ENCODE assay signal across 1 cellular context in genomic region chr2:128321784-128322650, GRCh38.
TF ChIP-seq lines count a peak whose summit lies in the region.

No MANE protein-coding gene starts in this region.

TF ChIP-seq in HepG2, 621 proteins besides CTCF, POLR2A, EP300 and RAD21 (continued from another document and continues in another):
- TF ChIP-seq NCOR1 (IDR thresholded peaks at IDR 0.05; ENCODE audit: borderline replicate concordance, low read length) = no peak
- TF ChIP-seq ZFP90 (CRISPR knock-in tag; IDR thresholded peaks at IDR 0.05; ENCODE audit: borderline replicate concordance) = no peak
- TF ChIP-seq MXI1 (IDR thresholded peaks at IDR 0.05; ENCODE audit: borderline replicate concordance, low read depth, low read length) = peak; percentile 76; the same call in 1 of the 3 replicates
- TF ChIP-seq THAP11 (CRISPR knock-in tag; IDR thresholded peaks at IDR 0.05) = peak; percentile 74
- TF ChIP-seq GRHL1 (CRISPR knock-in tag; conservative IDR thresholded peaks at IDR 0.05) = no peak
- no peak for TF ChIP-seq SCMH1 (CRISPR knock-in tag; IDR thresholded peaks at IDR 0.05; ENCODE audit: borderline replicate concordance)
- peak; percentile 55; the same call in 1 of the 2 replicates for TF ChIP-seq ZSCAN21 (CRISPR knock-in tag; IDR thresholded peaks at IDR 0.05; ENCODE audit: borderline replicate concordance)
- no peak for TF ChIP-seq ZNF709 (CRISPR knock-in tag; IDR thresholded peaks at IDR 0.05)
- TF ChIP-seq ZBTB7B (CRISPR knock-in tag; IDR thresholded peaks at IDR 0.05) = peak; percentile 74
- no peak for TF ChIP-seq CREM (IDR thresholded peaks at IDR 0.05)
- TF ChIP-seq CREM (CRISPR knock-in tag; IDR thresholded peaks at IDR 0.05) = no peak
- no peak for TF ChIP-seq IRF1 (CRISPR knock-in tag; IDR thresholded peaks at IDR 0.05; ENCODE audit: low read depth)
- TF ChIP-seq RXRB (CRISPR knock-in tag; IDR thresholded peaks at IDR 0.05; ENCODE audit: borderline replicate concordance) = peak; percentile 42; the same call in 1 of the 2 replicates
- no peak; the same call in 1 of the 2 replicates for TF ChIP-seq ZBTB26 (CRISPR knock-in tag; IDR thresholded peaks at IDR 0.05; ENCODE audit: borderline replicate concordance)
- no peak for TF ChIP-seq NR2F6 (IDR thresholded peaks at IDR 0.05)
- 0 out of 2 replicates have a peak, but pooled peaks have one; percentile 2 for TF ChIP-seq NR2F6 (CRISPR knock-in tag; IDR thresholded peaks at IDR 0.05)
- 0 out of 2 replicates have a peak, but pooled peaks have one; percentile 19 for TF ChIP-seq ZNF703 (CRISPR knock-in tag; IDR thresholded peaks at IDR 0.05; ENCODE audit: borderline replicate concordance)
- TF ChIP-seq NFYC (CRISPR knock-in tag; IDR thresholded peaks at IDR 0.05) = no peak
- 0 out of 2 replicates have a peak, but pooled peaks have one; percentile 5 for TF ChIP-seq ZNF704 (CRISPR knock-in tag; IDR thresholded peaks at IDR 0.05; ENCODE audit: borderline replicate concordance)
- TF ChIP-seq SIN3B (IDR thresholded peaks at IDR 0.05; ENCODE audit: low read length) = no peak; the same call in 1 of the 2 replicates
- TF ChIP-seq PATZ1 (CRISPR knock-in tag; IDR thresholded peaks at IDR 0.05) = peak; percentile 89
- no peak for TF ChIP-seq CERS6 (CRISPR knock-in tag; IDR thresholded peaks at IDR 0.05)
- TF ChIP-seq MIER3 (CRISPR knock-in tag; IDR thresholded peaks at IDR 0.05; ENCODE audit: borderline replicate concordance) = peak; percentile 37; the same call in 1 of the 2 replicates
- TF ChIP-seq ZNF580 (CRISPR knock-in tag; IDR thresholded peaks at IDR 0.05; ENCODE audit: borderline replicate concordance, low read depth) = no peak
- no peak for TF ChIP-seq ZFAT (CRISPR knock-in tag; conservative IDR thresholded peaks at IDR 0.05)
- TF ChIP-seq POLR2AphosphoS5 (IDR thresholded peaks at IDR 0.05; ENCODE audit: low read depth, low read length) = peak; percentile 85
- no peak for TF ChIP-seq ZNF7 (CRISPR knock-in tag; IDR thresholded peaks at IDR 0.05)
- TF ChIP-seq SMARCE1 (IDR thresholded peaks at IDR 0.05; ENCODE audit: borderline replicate concordance) = no peak
- TF ChIP-seq THAP9 (CRISPR knock-in tag; IDR thresholded peaks at IDR 0.05; ENCODE audit: borderline replicate concordance) = no peak
- peak; percentile 83 for TF ChIP-seq STAG1 (CRISPR knock-in tag; IDR thresholded peaks at IDR 0.05)
- no peak for TF ChIP-seq JARID2 (CRISPR knock-in tag; IDR thresholded peaks at IDR 0.05; ENCODE audit: insufficient replicate concordance)
- no peak for TF ChIP-seq ADNP (CRISPR knock-in tag; IDR thresholded peaks at IDR 0.05)
- no peak; the same call in 1 of the 2 replicates for TF ChIP-seq CBFB (CRISPR knock-in tag; IDR thresholded peaks at IDR 0.05)
- TF ChIP-seq MBD4 (IDR thresholded peaks at IDR 0.05; ENCODE audit: borderline replicate concordance, low read length) = no peak
- TF ChIP-seq ZNF510 (CRISPR knock-in tag; IDR thresholded peaks at IDR 0.05; ENCODE audit: low read depth) = no peak
- no peak for TF ChIP-seq ZNF720 (CRISPR knock-in tag; IDR thresholded peaks at IDR 0.05)
- TF ChIP-seq RBM22 (optimal IDR thresholded peaks at IDR 0.05; ENCODE audit: low read length) = no peak
- TF ChIP-seq KDM4B (CRISPR knock-in tag; IDR thresholded peaks at IDR 0.05) = no peak
- TF ChIP-seq ZMAT5 (CRISPR knock-in tag; IDR thresholded peaks at IDR 0.05; ENCODE audit: borderline replicate concordance, low read depth) = no peak
- TF ChIP-seq AGO2 (optimal IDR thresholded peaks at IDR 0.05; ENCODE audit: low read depth, low read length) = peak; percentile 83
- TF ChIP-seq MAFF (IDR thresholded peaks at IDR 0.05; ENCODE audit: low read depth, low read length) = peak; percentile 33; the same call in 1 of the 2 replicates
- 0 out of 2 replicates have a peak, but pooled peaks have one; percentile 32 for TF ChIP-seq ZSCAN9 (CRISPR knock-in tag; IDR thresholded peaks at IDR 0.05; ENCODE audit: borderline replicate concordance)
- peak; percentile 70; the same call in 1 of the 2 replicates for TF ChIP-seq HNF4G (IDR thresholded peaks at IDR 0.05; ENCODE audit: borderline replicate concordance, low read depth, low read length)
- no peak; the same call in 1 of the 2 replicates for TF ChIP-seq HNF4G (CRISPR knock-in tag; IDR thresholded peaks at IDR 0.05; ENCODE audit: borderline replicate concordance, low read depth)
- TF ChIP-seq LRRFIP1 (CRISPR knock-in tag; conservative IDR thresholded peaks at IDR 0.05) = no peak
- no peak for TF ChIP-seq FOXJ3 (CRISPR knock-in tag; IDR thresholded peaks at IDR 0.05; ENCODE audit: borderline replicate concordance)
- TF ChIP-seq NPAS2 (CRISPR knock-in tag; IDR thresholded peaks at IDR 0.05; ENCODE audit: borderline replicate concordance) = no peak
- peak; percentile 50; the same call in 1 of the 2 replicates for TF ChIP-seq ESRRA (CRISPR knock-in tag; IDR thresholded peaks at IDR 0.05; ENCODE audit: low read depth)
- no peak for TF ChIP-seq ZNF577 (CRISPR knock-in tag; IDR thresholded peaks at IDR 0.05; ENCODE audit: borderline replicate concordance, low read depth)
- TF ChIP-seq ZNF234 (CRISPR knock-in tag; conservative IDR thresholded peaks at IDR 0.05) = peak; percentile 74; the same call in 1 of the 2 replicates
- TF ChIP-seq TBX3 (IDR thresholded peaks at IDR 0.05; ENCODE audit: borderline replicate concordance) = no peak
- peak; percentile 53 for TF ChIP-seq ZBTB33 (CRISPR knock-in tag; IDR thresholded peaks at IDR 0.05)
- no peak for TF ChIP-seq ZNF33A (CRISPR knock-in tag; IDR thresholded peaks at IDR 0.05; ENCODE audit: borderline replicate concordance)
